Comparison of ENCODE assay signal across 26 cellular contexts in the genomic region with DNA sequence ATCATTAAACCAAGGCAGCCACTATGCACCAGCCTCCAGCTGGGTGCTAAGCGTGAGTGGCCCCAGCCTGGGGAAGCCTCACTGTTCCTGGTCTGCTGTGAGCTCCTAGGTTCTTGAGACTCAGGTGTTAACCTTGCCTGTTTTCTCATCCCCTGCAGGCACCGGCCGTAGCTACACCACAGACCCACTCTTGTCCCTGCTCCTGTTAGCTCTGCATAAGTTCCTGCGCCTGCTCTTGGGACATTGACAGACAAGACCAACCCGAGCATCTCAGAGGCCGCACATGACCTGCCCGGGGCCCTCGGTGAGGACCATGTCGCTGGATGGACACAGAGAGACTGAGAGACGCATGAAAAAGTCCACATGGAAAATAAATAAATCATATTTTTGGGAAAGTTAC. TPM values are rescaled to one million over a fixed set of nuclear protein-coding genes. Genes with fewer than 3 reads are reported as not detected.
"Had no signal": no experiment of that assay in that cellular context is flagged by ENCODE, and none has a peak within 500 bp of the region (broad histone marks: within the 10 kb centered on the region; RNA-seq: fewer than 3 reads in every experiment).

No MANE protein-coding gene starts in this region.

- H3K27me3 ChIP-seq: colonic mucosa had no signal

- ATAC-seq: esophagus mucosa; heart left ventricle; stimulated activated naive B cell treated with anti-CD40 and anti-IgM and Interleukin-4, amounts not matched to agents 10 μg/mL and 1 μg/mL and 100 μg/mL, for 72 hours had no signal

- H3K27ac Mint-ChIP-seq: naive B cell; nephron; stimulated activated naive B cell treated with anti-CD40 and anti-IgM and Interleukin-4, amounts not matched to agents 10 μg/mL and 1 μg/mL and 100 μg/mL, for 72 hours; stimulated activated naive CD8-positive, alpha-beta T cell treated with anti-CD3 and anti-CD28 coated beads, Interleukin-15, amount 100 ng/mL, for 72 hours had no signal

- H3K27ac ChIP-seq: colonic mucosa, heart left ventricle, sigmoid colon, skin epidermis, thoracic aorta, transverse colon had no signal

- H3K36me3 ChIP-seq: colonic mucosa, heart left ventricle, sigmoid colon, thoracic aorta, transverse colon had no signal

- H3K4me3 Mint-ChIP-seq: naive B cell; nephron; stimulated activated naive B cell treated with anti-CD40 and anti-IgM and Interleukin-4, amounts not matched to agents 10 μg/mL and 1 μg/mL and 100 μg/mL, for 72 hours had no signal

- H3K4me3 ChIP-seq: colonic mucosa, heart left ventricle, lung, sigmoid colon, skin epidermis, thoracic aorta, transverse colon had no signal

- DNase-seq: colonic mucosa; effector CD4-positive, alpha-beta T cell; heart left ventricle; hypothalamus; left ventricle myocardium superior; mesenchymal stem cell; naive B cell; sigmoid colon; stimulated activated CD4-positive, alpha-beta T cell treated with anti-CD3 and anti-CD28 coated beads, Interleukin-2, amount 100 ng/mL, for 24 hours; stimulated activated CD4-positive, alpha-beta T cell treated with anti-CD3 and anti-CD28 coated beads, Interleukin-4, amount 100 ng/mL, for 4 hours; stimulated activated naive B cell treated with anti-CD40 and anti-IgM and Interleukin-4, amounts not matched to agents 10 μg/mL and 1 μg/mL and 100 μg/mL, for 72 hours; stimulated activated naive CD8-positive, alpha-beta T cell treated with anti-CD3 and anti-CD28 coated beads, Interleukin-15, amount 100 ng/mL, for 72 hours; transverse colon had no signal

- H3K4me1 ChIP-seq: colonic mucosa, heart left ventricle, sigmoid colon, transverse colon had no signal

- H3K36me3 Mint-ChIP-seq: naive B cell; stimulated activated naive B cell treated with anti-CD40 and anti-IgM and Interleukin-4, amounts not matched to agents 10 μg/mL and 1 μg/mL and 100 μg/mL, for 72 hours had no signal

- H3K4me1 Mint-ChIP-seq: naive B cell; nephron; stimulated activated naive B cell treated with anti-CD40 and anti-IgM and Interleukin-4, amounts not matched to agents 10 μg/mL and 1 μg/mL and 100 μg/mL, for 72 hours had no signal

- H3K9me3 ChIP-seq: colonic mucosa, transverse colon had no signal

RNA-seq across cellular contexts. Expression of gene VSTM2B, which starts 37.9 kb away (rescaled TPM):
- total RNA-seq: colonic mucosa, dermis microvascular lymphatic vessel endothelial cell, esophagus mucosa, fibroblast of lung, glomerular endothelial cell, heart left ventricle, left ventricle myocardium superior, lung, osteoblast, pulmonary artery endothelial cell, subcutaneous adipose tissue, thoracic aorta, transverse colon, urinary bladder had no signal
- polyA plus RNA-seq: fibroblast of lung, heart left ventricle, keratinocyte, lung, sigmoid colon, urinary bladder had no signal
